Comparison of ENCODE assay signal across 11 cellular contexts in genomic region chr1:79042117-79042516, GRCh38. TPM values are rescaled to one million over a fixed set of nuclear protein-coding genes. Genes with fewer than 3 reads are reported as not detected.
DNase-seq lines count a peak whose midpoint lies in the region; ATAC-seq and TF ChIP-seq lines count a peak whose summit lies in the region.
"Had no signal": no experiment of that assay in that cellular context is flagged by ENCODE, and none has a peak within 500 bp of the region (broad histone marks: within the 10 kb centered on the region; RNA-seq: fewer than 3 reads in every experiment).

No MANE protein-coding gene starts in this region.

- no peak overlapping the region for H3K4me3 Mint-ChIP-seq in CD14-positive monocyte
- H3K4me3 Mint-ChIP-seq: brain had no signal

- H3K27me3 Mint-ChIP-seq in CD14-positive monocyte (ENCODE audit: low read depth in 3 of 3): peaks cover 0 to 1% (median 0%) of the 10 kb centered on the region in 3 donors

- H3K4me1 ChIP-seq in OCI-LY3 (ENCODE audit: low read length): peaks cover 49% of the 10 kb centered on the region
- H3K4me1 ChIP-seq: stomach had no signal

- intact Hi-C loops in CD14-positive monocyte (cut with micrococcal nuclease): no loop called here

- H4K20me1 ChIP-seq in OCI-LY3 (ENCODE audit: insufficient read depth, low read length): no peaks in the 10 kb centered on the region

- H3K4me1 Mint-ChIP-seq in CD14-positive monocyte: peaks cover 17% of the 10 kb centered on the region
- H3K4me1 Mint-ChIP-seq: brain had no signal

- no peak overlapping the region for H3K27ac Mint-ChIP-seq in CD14-positive monocyte
- H3K27ac Mint-ChIP-seq: brain had no signal

- H3K36me3 ChIP-seq in OCI-LY3 (replicated peaks; ENCODE audit: low read depth, low read length): peaks cover 8% of the 10 kb centered on the region
- H3K36me3 ChIP-seq: stomach had no signal

- no peaks in the 10 kb centered on the region for H3K36me3 Mint-ChIP-seq in CD14-positive monocyte
- H3K36me3 Mint-ChIP-seq: brain had no signal

- H3K9me3 Mint-ChIP-seq in CD14-positive monocyte: peaks cover 3 to 13% (median 12%) of the 10 kb centered on the region in 7 donors

- no peaks in the 10 kb centered on the region for H3K79me2 ChIP-seq in OCI-LY3 (ENCODE audit: low read length)

- peak overlapping the region; percentile 99 for H3K27ac ChIP-seq in OCI-LY3 (ENCODE audit: low read length)
- H3K27ac ChIP-seq: stomach had no signal

- H3K9ac ChIP-seq in OCI-LY3 (ENCODE audit: low read length): peak overlapping the region; percentile 73

- ATAC-seq in GM19023 (IDR thresholded peaks at IDR 0.05; ENCODE audit: unreplicated experiment): peak; percentile 38
- ATAC-seq in HG02884 (IDR thresholded peaks at IDR 0.05; ENCODE audit: unreplicated experiment): peak; percentile 43
- ATAC-seq in omental fat pad (ENCODE audit: low FRiP score): peak; percentile 57
- no peak for ATAC-seq in activated CD4-positive, CD25-positive, alpha-beta regulatory T cell treated with anti-CD3 and anti-CD28 coated beads, Interleukin-2, amount 50 U/mL, for 24 hours

- H3K9me3 ChIP-seq in OCI-LY3 (ENCODE audit: insufficient read depth, low read length): peaks cover 7% of the 10 kb centered on the region; the same call in 1 of the 2 replicates

- TF ChIP-seq CTCF in OCI-LY3 (IDR thresholded peaks at IDR 0.05; ENCODE audit: low read depth, low read length) (no peak), omental fat pad (IDR thresholded peaks at IDR 0.05) (no peak), CD14-positive monocyte (IDR thresholded peaks at IDR 0.05) (no peak)

- DNase-seq in omental fat pad (ENCODE audit: low spot score) (no peak), CD14-positive monocyte (ENCODE audit: low spot score) (no peak), NCI-H748 treated with DMSO at 0.1 percent for 48 hours (lab: John Stamatoyannopoulos, UW) (no peak), HUDEP-2 (lab: John Stamatoyannopoulos, UW; ENCODE audit: unreplicated experiment in 76 of 76) (no peak)
- DNase-seq: stomach had no signal

- peak overlapping the region; percentile 74 for H3K4me2 ChIP-seq in OCI-LY3 (ENCODE audit: low read length)

- no peaks in the 10 kb centered on the region for H3K27me3 ChIP-seq in OCI-LY3 (ENCODE audit: low read depth, low read length)
- H3K27me3 ChIP-seq: stomach had no signal

- H2AFZ ChIP-seq in OCI-LY3 (ENCODE audit: low read depth, low read length): no peak overlapping the region

- H3K4me3 ChIP-seq in OCI-LY3 (ENCODE audit: low read length): peak overlapping the region; percentile 54
- H3K4me3 ChIP-seq: stomach had no signal

RNA-seq across cellular contexts. Expression of gene ADGRL4, which starts 35.6 kb away (rescaled TPM):
- total RNA-seq in omental fat pad: 100 to 1,000 TPM in 2 of 4 donors, 10 to 100 TPM in 2; 26.5 to 282 (median 103) TPM
- polyA plus RNA-seq in CD14-positive monocyte: not detected
- total RNA-seq: T-helper 1 cell treated with Interleukin-12 subunit alpha and Interleukin-12 subunit beta and Interleukin-4 antibody, amounts not matched to agents 30 ng/mL and 1 ng/mL, for 36 hours had no signal

Comparison
In these comparisons a context has a peak if more than half of its experiments do, and no peak if none do; other contexts are left out.
1. ATAC-seq: peak in GM19023 (single experiment), HG02884 (single experiment) and omental fat pad (single experiment); none in activated CD4-positive, CD25-positive, alpha-beta regulatory T cell treated with anti-CD3 and anti-CD28 coated beads, Interleukin-2, amount 50 U/mL, for 24 hours (0 of 2).